Comparison of ENCODE assay signal across 30 cellular contexts in genomic region chr10:61100882-61101281, GRCh38.
"Had no signal": no experiment of that assay in that cellular context is flagged by ENCODE, and none has a peak within 500 bp of the region (broad histone marks: within the 10 kb centered on the region; RNA-seq: fewer than 3 reads in every experiment).

No MANE protein-coding gene starts in this region.

- H3K4me1 ChIP-seq: body of pancreas, foreskin keratinocyte, left ventricle myocardium inferior, uterus had no signal

- H3K9me3 ChIP-seq: adrenal gland, body of pancreas, heart left ventricle, uterus had no signal

- H3K4me3 Mint-ChIP-seq: activated naive CD4-positive, alpha-beta T cell treated with anti-CD3 and anti-CD28 coated beads for 36 hours; activated naive CD8-positive, alpha-beta T cell treated with anti-CD3 and anti-CD28 coated beads for 36 hours; activated T-helper 1 cell treated with anti-CD3 and anti-CD28 coated beads, Interleukin-12 subunit alpha, Interleukin-12 subunit beta, Interleukin-2, Interleukin-4 antibody, amounts not matched to agents 30 ng/mL and 10 ng/mL and 1 ng/mL, durations not matched to agents 14 hours and 24 hours and 36 hours; endodermal cell; natural killer cell treated with Interleukin-12 subunit alpha and Interleukin-12 subunit beta and Interleukin-15 and Interleukin-18, amount 100 ng/mL, for 72 hours; type B pancreatic cell had no signal

- H3K9me3 Mint-ChIP-seq: activated naive CD4-positive, alpha-beta T cell treated with anti-CD3 and anti-CD28 coated beads for 36 hours; activated naive CD8-positive, alpha-beta T cell treated with anti-CD3 and anti-CD28 coated beads for 36 hours; activated T-helper 1 cell treated with anti-CD3 and anti-CD28 coated beads, Interleukin-12 subunit alpha, Interleukin-12 subunit beta, Interleukin-2, Interleukin-4 antibody, amounts not matched to agents 30 ng/mL and 10 ng/mL and 1 ng/mL, durations not matched to agents 14 hours and 24 hours and 36 hours; endodermal cell; natural killer cell treated with Interleukin-12 subunit alpha and Interleukin-12 subunit beta and Interleukin-15 and Interleukin-18, amount 100 ng/mL, for 72 hours had no signal

- H3K4me3 ChIP-seq: adrenal gland, body of pancreas, cardiac muscle cell, heart left ventricle, left ventricle myocardium inferior, lung, skin epidermis, uterus had no signal

- DNase-seq: activated CD4-positive, alpha-beta T cell treated with anti-CD3 and anti-CD28 coated beads for 4 hours; activated CD4-positive, alpha-beta T cell treated with anti-CD3 and anti-CD28 coated beads, Interleukin-2, amount 50 U/mL, for 4 hours; activated CD8-positive, alpha-beta memory T cell treated with anti-CD3 and anti-CD28 coated beads for 24 hours; activated effector memory CD4-positive, alpha-beta T cell treated with anti-CD3 and anti-CD28 coated beads, Interleukin-2, amount 50 U/mL, for 16 hours; activated naive CD4-positive, alpha-beta T cell treated with anti-CD3 and anti-CD28 coated beads for 36 hours; activated naive CD8-positive, alpha-beta T cell treated with anti-CD3 and anti-CD28 coated beads for 36 hours; activated T-cell treated with anti-CD3 and anti-CD28 coated beads, Interleukin-2, amount 50 U/mL, for 1 hour; adrenal gland; aorta; body of pancreas; cortex of kidney; endodermal cell; foreskin keratinocyte; heart left ventricle; left ventricle myocardium inferior; mesendoderm; retina; stimulated activated CD4-positive, alpha-beta T cell treated with anti-CD3 and anti-CD28 coated beads, Interleukin-12 subunit alpha, Interleukin-12 subunit beta, amount 100 ng/mL, for 4 hours; stimulated activated CD4-positive, alpha-beta T cell treated with anti-CD3 and anti-CD28 coated beads, Interleukin-4, amount 100 ng/mL, for 1 hour; stimulated activated naive CD8-positive, alpha-beta T cell treated with anti-CD3 and anti-CD28 coated beads, Interleukin-15, Interleukin-2, amounts not matched to agents 100 U/mL and 50 U/mL, for 24 hours; uterus had no signal

- H3K27me3 ChIP-seq: adrenal gland, body of pancreas, cardiac muscle cell, heart left ventricle, uterus had no signal

- H3K36me3 Mint-ChIP-seq: activated naive CD8-positive, alpha-beta T cell treated with anti-CD3 and anti-CD28 coated beads for 36 hours; natural killer cell treated with Interleukin-12 subunit alpha and Interleukin-12 subunit beta and Interleukin-15 and Interleukin-18, amount 100 ng/mL, for 72 hours; type B pancreatic cell had no signal

- H3K27ac ChIP-seq: adrenal gland, body of pancreas, cardiac muscle cell, foreskin keratinocyte, heart left ventricle, left ventricle myocardium inferior, uterus had no signal

- H3K4me1 Mint-ChIP-seq: activated naive CD8-positive, alpha-beta T cell treated with anti-CD3 and anti-CD28 coated beads for 36 hours; endodermal cell had no signal

- H3K27ac Mint-ChIP-seq: activated naive CD4-positive, alpha-beta T cell treated with anti-CD3 and anti-CD28 coated beads for 36 hours; activated naive CD8-positive, alpha-beta T cell treated with anti-CD3 and anti-CD28 coated beads for 36 hours; activated T-helper 1 cell treated with anti-CD3 and anti-CD28 coated beads, Interleukin-12 subunit alpha, Interleukin-12 subunit beta, Interleukin-2, Interleukin-4 antibody, amounts not matched to agents 30 ng/mL and 10 ng/mL and 1 ng/mL, durations not matched to agents 14 hours and 24 hours and 36 hours; endodermal cell; natural killer cell treated with Interleukin-12 subunit alpha and Interleukin-12 subunit beta and Interleukin-15 and Interleukin-18, amount 100 ng/mL, for 72 hours; progenitor cell of endocrine pancreas; type B pancreatic cell had no signal

- ATAC-seq: body of pancreas; esophagus mucosa; foreskin keratinocyte; heart left ventricle; natural killer cell treated with Interleukin-12 subunit alpha and Interleukin-12 subunit beta and Interleukin-15 and Interleukin-18, amount 100 ng/mL, for 72 hours; sciatic nerve; stimulated activated naive CD8-positive, alpha-beta T cell treated with anti-CD3 and anti-CD28 coated beads, Interleukin-15, Interleukin-2, amounts not matched to agents 100 U/mL and 50 U/mL, for 24 hours had no signal

- H3K27me3 Mint-ChIP-seq: activated naive CD8-positive, alpha-beta T cell treated with anti-CD3 and anti-CD28 coated beads for 36 hours; type B pancreatic cell had no signal

- H3K36me3 ChIP-seq: adrenal gland, cardiac muscle cell, heart left ventricle, left ventricle myocardium inferior, uterus had no signal
